8 cellular contexts compared by ENCODE assay signal in the genomic region with DNA sequence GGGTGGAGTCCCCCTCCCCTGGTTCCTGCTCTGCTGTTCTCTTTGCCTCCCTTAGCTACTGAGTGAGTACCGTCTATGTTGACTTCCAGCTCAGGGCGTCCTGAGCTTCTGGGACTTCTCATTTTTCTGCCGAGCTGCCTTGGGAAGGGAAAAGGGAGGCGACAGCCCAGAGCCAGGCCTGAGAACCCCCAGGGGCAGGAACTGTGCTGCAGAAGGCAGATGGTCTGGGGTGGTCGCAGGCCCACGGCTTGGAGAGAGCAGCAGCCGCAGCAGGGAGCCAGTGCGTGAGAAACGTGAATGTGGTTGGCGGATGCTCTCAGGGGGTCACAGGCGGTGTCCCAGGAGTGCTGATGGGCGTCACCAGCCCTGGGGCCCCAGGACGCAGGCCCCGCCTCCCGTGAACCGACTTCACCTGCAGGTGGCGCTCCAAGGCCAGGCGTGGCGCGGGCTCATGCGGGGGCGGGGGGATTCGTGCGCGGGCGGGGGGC. TPM values are rescaled to one million over a fixed set of nuclear protein-coding genes. Genes with fewer than 3 reads are reported as not detected.
A peak's percentile ranks its signal among the peaks of the same experiment; 100 is the strongest.
DNase-seq lines count a peak whose midpoint lies in the region; ATAC-seq and TF ChIP-seq lines count a peak whose summit lies in the region.

No MANE protein-coding gene starts in this region.

- no peaks in the 10 kb centered on the region; the same call in 1 of the 2 replicates for H3K9me3 ChIP-seq in DOHH2 (ENCODE audit: control insufficient read depth, insufficient read depth, low read length)
- H3K9me3 ChIP-seq in OCI-LY3 (ENCODE audit: insufficient read depth, low read length) = no peaks in the 10 kb centered on the region

- intact Hi-C loops in posterior vena cava (cut with DNase I) = loop anchor here in 1 of 2 donors (2.0 to 10.0 kb wide), 2 partner anchors 67 to 247 kb away; no protein-coding TSS in a partner anchor

- DNase-seq in activated T-cell treated with anti-CD3 and anti-CD28 coated beads, Interleukin-2, amount 50 U/mL, for 72 hours = peak; percentile 78 to 82
- DNase-seq in fibroblast of the conjunctiva (ENCODE audit: low read depth) (peak; percentile 18), posterior vena cava (ENCODE audit: low spot score) (peak; percentile 94), cerebellar nuclear complex (lab: John Stamatoyannopoulos, UW) (no peak), foreskin melanocyte (no peak)

- H3K27ac ChIP-seq in DOHH2 (ENCODE audit: low read depth, low read length) (peak overlapping the region; percentile 58), OCI-LY3 (ENCODE audit: low read length) (0 out of 2 replicates have a peak overlapping the region, but pooled peaks have one; percentile 28)

- H3K4me2 ChIP-seq in DOHH2 (ENCODE audit: low read length) (peak overlapping the region; percentile 67), OCI-LY3 (ENCODE audit: low read length) (peak overlapping the region; percentile 95)

- no peaks in the 10 kb centered on the region for H3K27me3 ChIP-seq in DOHH2 (ENCODE audit: control insufficient read depth, low read length)
- no peaks in the 10 kb centered on the region for H3K27me3 ChIP-seq in OCI-LY3 (ENCODE audit: low read depth, low read length)

- H3K79me2 ChIP-seq in DOHH2 (ENCODE audit: control insufficient read depth, low read length) (no peaks in the 10 kb centered on the region), OCI-LY3 (ENCODE audit: low read length) (no peaks in the 10 kb centered on the region)

- H3K27ac Mint-ChIP-seq in activated T-cell treated with anti-CD3 and anti-CD28 coated beads, Interleukin-2, amount 50 U/mL, for 72 hours = peak overlapping the region; percentile 64

- H3K4me3 ChIP-seq in DOHH2 (ENCODE audit: low read length) (peak overlapping the region; percentile 65), OCI-LY3 (ENCODE audit: low read length) (peak overlapping the region; percentile 79)

- peaks cover 4 to 8% of the 10 kb centered on the region in 2 donors for H3K9me3 Mint-ChIP-seq in activated T-cell treated with anti-CD3 and anti-CD28 coated beads, Interleukin-2, amount 50 U/mL, for 72 hours

- peaks cover 54% of the 10 kb centered on the region for H3K4me1 ChIP-seq in DOHH2 (ENCODE audit: control insufficient read depth, low read length)
- peaks cover 11% of the 10 kb centered on the region for H3K4me1 ChIP-seq in OCI-LY3 (ENCODE audit: low read length)

- TF ChIP-seq CTCF in DOHH2 (IDR thresholded peaks at IDR 0.05; ENCODE audit: low read depth, low read length, poor library complexity, severe bottlenecking) (peak; percentile 46), OCI-LY3 (IDR thresholded peaks at IDR 0.05; ENCODE audit: low read depth, low read length) (peak; percentile 37)

- peak overlapping the region; percentile 83; the same call in 1 of the 2 replicates for H2AFZ ChIP-seq in OCI-LY3 (ENCODE audit: low read depth, low read length)

- no peaks in the 10 kb centered on the region for H4K20me1 ChIP-seq in DOHH2 (ENCODE audit: control insufficient read depth, insufficient read depth, low read depth, low read length)
- no peaks in the 10 kb centered on the region for H4K20me1 ChIP-seq in OCI-LY3 (ENCODE audit: insufficient read depth, low read length)

- peak; percentile 46 for ATAC-seq in HG02798 (IDR thresholded peaks at IDR 0.05; ENCODE audit: poor library complexity, unreplicated experiment)
- peak; percentile 65 to 67 for ATAC-seq in activated T-cell treated with anti-CD3 and anti-CD28 coated beads, Interleukin-2, amount 50 U/mL, for 72 hours (replicated peaks in 1 of 2)

- peak overlapping the region in 1 of 2 donors; percentile 36 for H3K4me3 Mint-ChIP-seq in activated T-cell treated with anti-CD3 and anti-CD28 coated beads, Interleukin-2, amount 50 U/mL, for 72 hours

- H3K36me3 ChIP-seq in DOHH2 (ENCODE audit: control insufficient read depth, low read length) = no peaks in the 10 kb centered on the region
- no peaks in the 10 kb centered on the region for H3K36me3 ChIP-seq in OCI-LY3 (replicated peaks; ENCODE audit: low read depth, low read length)

- no peaks in the 10 kb centered on the region for H3F3A ChIP-seq in DOHH2 (ENCODE audit: control insufficient read depth, insufficient read depth)

- H3K4me1 Mint-ChIP-seq in activated T-cell treated with anti-CD3 and anti-CD28 coated beads, Interleukin-2, amount 50 U/mL, for 72 hours (ENCODE audit: low read depth) = peaks cover 6% of the 10 kb centered on the region

- H3K36me3 Mint-ChIP-seq in activated T-cell treated with anti-CD3 and anti-CD28 coated beads, Interleukin-2, amount 50 U/mL, for 72 hours (ENCODE audit: insufficient read depth in 2 of 2) = no peaks in the 10 kb centered on the region

- no peaks in the 10 kb centered on the region for H3K27me3 Mint-ChIP-seq in activated T-cell treated with anti-CD3 and anti-CD28 coated beads, Interleukin-2, amount 50 U/mL, for 72 hours (ENCODE audit: low read depth)

- no peaks in the 10 kb centered on the region for H3K9me2 ChIP-seq in DOHH2 (replicated peaks; ENCODE audit: control insufficient read depth, low read length)

- H3K9ac ChIP-seq in OCI-LY3 (ENCODE audit: low read length) = peak overlapping the region; percentile 68

RNA-seq across cellular contexts. Expression of gene PWWP2B, which starts 9.2 kb away (rescaled TPM):
- total RNA-seq in activated T-cell treated with anti-CD3 and anti-CD28 coated beads, Interleukin-2, amount 50 U/mL, for 72 hours = 1 to 10 TPM; 3.1 to 5.2 TPM
- 10 to 100 TPM; 10.4 to 16.1 TPM for total RNA-seq in posterior vena cava

RNA-seq across cellular contexts. Expression of gene LRRC27, which starts 55.8 kb away (rescaled TPM):
- 1 to 10 TPM; 4.8 to 5.3 TPM for total RNA-seq in activated T-cell treated with anti-CD3 and anti-CD28 coated beads, Interleukin-2, amount 50 U/mL, for 72 hours
- total RNA-seq in posterior vena cava = 1 to 10 TPM; 4.7 to 6.5 TPM

Comparison
In these comparisons a context has a peak if more than half of its experiments do, and no peak if none do; other contexts are left out.
1. DNase-seq: peak in activated T-cell treated with anti-CD3 and anti-CD28 coated beads, Interleukin-2, amount 50 U/mL, for 72 hours (2 of 2), fibroblast of the conjunctiva (single experiment) and posterior vena cava (single experiment); none in cerebellar nuclear complex (0 of 2) and foreskin melanocyte (single experiment).